1 cellular context compared by ENCODE assay signal in genomic region chr19:50344661-50345318, GRCh38.
TF ChIP-seq lines count a peak whose summit lies in the region.

No MANE protein-coding gene starts in this region.

TF ChIP-seq in GM12878, 131 proteins besides CTCF, POLR2A, EP300 and RAD21 (continued from another document and continues in another):
- no peak; the same call in 1 of the 2 replicates for TF ChIP-seq USF2 (IDR thresholded peaks at IDR 0.05; ENCODE audit: borderline replicate concordance, low read depth, low read length)
- TF ChIP-seq NFYA (IDR thresholded peaks at IDR 0.05; ENCODE audit: borderline replicate concordance, low read depth, low read length) = no peak
- no peak for TF ChIP-seq KDM1A (IDR thresholded peaks at IDR 0.05; ENCODE audit: borderline replicate concordance)
- no peak for TF ChIP-seq EZH2 (IDR thresholded peaks at IDR 0.05; ENCODE audit: borderline replicate concordance, control insufficient read depth, low read depth, low read length)
- TF ChIP-seq STAT1 (conservative IDR thresholded peaks at IDR 0.05) = no peak
- peak; percentile 77 for TF ChIP-seq FOXM1 (IDR thresholded peaks at IDR 0.05; ENCODE audit: low read depth, low read length)
- peak; percentile 49; the same call in 1 of the 2 replicates for TF ChIP-seq MEF2A (IDR thresholded peaks at IDR 0.05; ENCODE audit: insufficient read depth, low read depth, low read length)
- TF ChIP-seq, protein P1, sequence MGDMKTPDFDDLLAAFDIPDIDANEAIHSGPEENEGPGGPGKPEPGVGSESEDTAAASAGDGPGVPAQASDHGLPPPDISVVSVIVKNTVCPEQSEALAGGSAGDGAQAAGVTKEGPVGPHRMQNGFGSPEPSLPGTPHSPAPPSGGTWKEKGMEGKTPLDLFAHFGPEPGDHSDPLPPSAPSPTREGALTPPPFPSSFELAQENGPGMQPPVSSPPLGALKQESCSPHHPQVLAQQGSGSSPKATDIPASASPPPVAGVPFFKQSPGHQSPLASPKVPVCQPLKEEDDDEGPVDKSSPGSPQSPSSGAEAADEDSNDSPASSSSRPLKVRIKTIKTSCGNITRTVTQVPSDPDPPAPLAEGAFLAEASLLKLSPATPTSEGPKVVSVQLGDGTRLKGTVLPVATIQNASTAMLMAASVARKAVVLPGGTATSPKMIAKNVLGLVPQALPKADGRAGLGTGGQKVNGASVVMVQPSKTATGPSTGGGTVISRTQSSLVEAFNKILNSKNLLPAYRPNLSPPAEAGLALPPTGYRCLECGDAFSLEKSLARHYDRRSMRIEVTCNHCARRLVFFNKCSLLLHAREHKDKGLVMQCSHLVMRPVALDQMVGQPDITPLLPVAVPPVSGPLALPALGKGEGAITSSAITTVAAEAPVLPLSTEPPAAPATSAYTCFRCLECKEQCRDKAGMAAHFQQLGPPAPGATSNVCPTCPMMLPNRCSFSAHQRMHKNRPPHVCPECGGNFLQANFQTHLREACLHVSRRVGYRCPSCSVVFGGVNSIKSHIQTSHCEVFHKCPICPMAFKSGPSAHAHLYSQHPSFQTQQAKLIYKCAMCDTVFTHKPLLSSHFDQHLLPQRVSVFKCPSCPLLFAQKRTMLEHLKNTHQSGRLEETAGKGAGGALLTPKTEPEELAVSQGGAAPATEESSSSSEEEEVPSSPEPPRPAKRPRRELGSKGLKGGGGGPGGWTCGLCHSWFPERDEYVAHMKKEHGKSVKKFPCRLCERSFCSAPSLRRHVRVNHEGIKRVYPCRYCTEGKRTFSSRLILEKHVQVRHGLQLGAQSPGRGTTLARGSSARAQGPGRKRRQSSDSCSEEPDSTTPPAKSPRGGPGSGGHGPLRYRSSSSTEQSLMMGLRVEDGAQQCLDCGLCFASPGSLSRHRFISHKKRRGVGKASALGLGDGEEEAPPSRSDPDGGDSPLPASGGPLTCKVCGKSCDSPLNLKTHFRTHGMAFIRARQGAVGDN (IDR thresholded peaks at IDR 0.05) = no peak; the same call in none of the 2 replicates
- TF ChIP-seq RCOR1 (conservative IDR thresholded peaks at IDR 0.05; ENCODE audit: low read depth, low read length) = no peak
- TF ChIP-seq IKZF1 (conservative IDR thresholded peaks at IDR 0.05) = peak; percentile 97
- no peak for TF ChIP-seq ZBTB33 (IDR thresholded peaks at IDR 0.05)
- TF ChIP-seq SPI1 (IDR thresholded peaks at IDR 0.05; ENCODE audit: borderline replicate concordance, insufficient read depth, low read depth, low read length) = peak; percentile 96
- peak; percentile 98 for TF ChIP-seq GATAD2B (conservative IDR thresholded peaks at IDR 0.05; ENCODE audit: low read depth)
- no peak for TF ChIP-seq CUX1 (IDR thresholded peaks at IDR 0.05; ENCODE audit: insufficient replicate concordance, low read depth, low read length)
- TF ChIP-seq ZNF207 (IDR thresholded peaks at IDR 0.05; ENCODE audit: borderline replicate concordance) = no peak; the same call in 1 of the 2 replicates
- TF ChIP-seq RB1 (IDR thresholded peaks at IDR 0.05; ENCODE audit: borderline replicate concordance) = no peak; the same call in 1 of the 2 replicates
- no peak for TF ChIP-seq SIX5 (IDR thresholded peaks at IDR 0.05; ENCODE audit: low read depth, low read length, severe bottlenecking)
- TF ChIP-seq LARP7 (IDR thresholded peaks at IDR 0.05) = peak; percentile 57; the same call in 1 of the 2 replicates
- no peak for TF ChIP-seq ATF3 (IDR thresholded peaks at IDR 0.05; ENCODE audit: borderline replicate concordance, extremely low read depth, low read depth, low read length)
- peak; percentile 81; the same call in 1 of the 2 replicates for TF ChIP-seq NFIC (IDR thresholded peaks at IDR 0.05; ENCODE audit: low read depth, low read length)
- no peak for TF ChIP-seq KAT2A (conservative IDR thresholded peaks at IDR 0.05; ENCODE audit: control insufficient read depth, low read depth, low read length)
- TF ChIP-seq ZZZ3 (IDR thresholded peaks at IDR 0.05; ENCODE audit: control insufficient read depth, insufficient read length, low read depth) = no peak
- TF ChIP-seq, protein P2, sequence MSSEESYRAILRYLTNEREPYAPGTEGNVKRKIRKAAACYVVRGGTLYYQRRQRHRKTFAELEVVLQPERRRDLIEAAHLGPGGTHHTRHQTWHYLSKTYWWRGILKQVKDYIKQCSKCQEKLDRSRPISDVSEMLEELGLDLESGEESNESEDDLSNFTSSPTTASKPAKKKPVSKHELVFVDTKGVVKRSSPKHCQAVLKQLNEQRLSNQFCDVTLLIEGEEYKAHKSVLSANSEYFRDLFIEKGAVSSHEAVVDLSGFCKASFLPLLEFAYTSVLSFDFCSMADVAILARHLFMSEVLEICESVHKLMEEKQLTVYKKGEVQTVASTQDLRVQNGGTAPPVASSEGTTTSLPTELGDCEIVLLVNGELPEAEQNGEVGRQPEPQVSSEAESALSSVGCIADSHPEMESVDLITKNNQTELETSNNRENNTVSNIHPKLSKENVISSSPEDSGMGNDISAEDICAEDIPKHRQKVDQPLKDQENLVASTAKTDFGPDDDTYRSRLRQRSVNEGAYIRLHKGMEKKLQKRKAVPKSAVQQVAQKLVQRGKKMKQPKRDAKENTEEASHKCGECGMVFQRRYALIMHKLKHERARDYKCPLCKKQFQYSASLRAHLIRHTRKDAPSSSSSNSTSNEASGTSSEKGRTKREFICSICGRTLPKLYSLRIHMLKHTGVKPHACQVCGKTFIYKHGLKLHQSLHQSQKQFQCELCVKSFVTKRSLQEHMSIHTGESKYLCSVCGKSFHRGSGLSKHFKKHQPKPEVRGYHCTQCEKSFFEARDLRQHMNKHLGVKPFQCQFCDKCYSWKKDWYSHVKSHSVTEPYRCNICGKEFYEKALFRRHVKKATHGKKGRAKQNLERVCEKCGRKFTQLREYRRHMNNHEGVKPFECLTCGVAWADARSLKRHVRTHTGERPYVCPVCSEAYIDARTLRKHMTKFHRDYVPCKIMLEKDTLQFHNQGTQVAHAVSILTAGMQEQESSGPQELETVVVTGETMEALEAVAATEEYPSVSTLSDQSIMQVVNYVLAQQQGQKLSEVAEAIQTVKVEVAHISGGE (CRISPR knock-in tag; IDR thresholded peaks at IDR 0.05) = no peak
- TF ChIP-seq NR2F1 (conservative IDR thresholded peaks at IDR 0.05) = peak; percentile 36
- peak; percentile 24; the same call in 1 of the 2 replicates for TF ChIP-seq HDGF (IDR thresholded peaks at IDR 0.05)
- TF ChIP-seq SMC3 (IDR thresholded peaks at IDR 0.05; ENCODE audit: borderline replicate concordance, low read length) = no peak
- no peak for TF ChIP-seq YBX1 (IDR thresholded peaks at IDR 0.05)
- peak in 1 of 2 experiments; percentile 84; a peak in 2 of 4 replicates for TF ChIP-seq BHLHE40 (IDR thresholded peaks at IDR 0.05; ENCODE audit: borderline replicate concordance in 1 of 2, low read depth in 2 of 2, low read length in 1 of 2)
- no peak for TF ChIP-seq ZNF24 (IDR thresholded peaks at IDR 0.05)
- peak; percentile 94 for TF ChIP-seq TCF12 (IDR thresholded peaks at IDR 0.05; ENCODE audit: low read depth, low read length)
- no peak for TF ChIP-seq HDAC2 (IDR thresholded peaks at IDR 0.05)
- peak; percentile 99 for TF ChIP-seq DPF2 (IDR thresholded peaks at IDR 0.05)
- TF ChIP-seq BMI1 (IDR thresholded peaks at IDR 0.05; ENCODE audit: borderline replicate concordance) = peak; percentile 61; the same call in 1 of the 2 replicates
- TF ChIP-seq TCF3 (IDR thresholded peaks at IDR 0.05; ENCODE audit: borderline replicate concordance, insufficient read depth, low read depth, low read length) = peak; percentile 89
- TF ChIP-seq CBX5 (IDR thresholded peaks at IDR 0.05; ENCODE audit: low read depth) = peak; percentile 74; the same call in 1 of the 2 replicates
- 0 out of 2 replicates have a peak, but pooled peaks have one; percentile 71 for TF ChIP-seq POLR2AphosphoS2 (IDR thresholded peaks at IDR 0.05; ENCODE audit: low read depth, low read length)
- TF ChIP-seq IRF4 (IDR thresholded peaks at IDR 0.05; ENCODE audit: low read depth, low read length) = peak; percentile 92
- 0 out of 2 replicates have a peak, but pooled peaks have one; percentile 62 for TF ChIP-seq MLLT1 (IDR thresholded peaks at IDR 0.05)
- TF ChIP-seq SP1 (IDR thresholded peaks at IDR 0.05; ENCODE audit: low read depth, low read length) = peak; percentile 56
- TF ChIP-seq, protein P3, sequence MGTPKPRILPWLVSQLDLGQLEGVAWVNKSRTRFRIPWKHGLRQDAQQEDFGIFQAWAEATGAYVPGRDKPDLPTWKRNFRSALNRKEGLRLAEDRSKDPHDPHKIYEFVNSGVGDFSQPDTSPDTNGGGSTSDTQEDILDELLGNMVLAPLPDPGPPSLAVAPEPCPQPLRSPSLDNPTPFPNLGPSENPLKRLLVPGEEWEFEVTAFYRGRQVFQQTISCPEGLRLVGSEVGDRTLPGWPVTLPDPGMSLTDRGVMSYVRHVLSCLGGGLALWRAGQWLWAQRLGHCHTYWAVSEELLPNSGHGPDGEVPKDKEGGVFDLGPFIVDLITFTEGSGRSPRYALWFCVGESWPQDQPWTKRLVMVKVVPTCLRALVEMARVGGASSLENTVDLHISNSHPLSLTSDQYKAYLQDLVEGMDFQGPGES (IDR thresholded peaks at IDR 0.05) = no peak
